14 cellular contexts compared by ENCODE assay signal in the genomic region with DNA sequence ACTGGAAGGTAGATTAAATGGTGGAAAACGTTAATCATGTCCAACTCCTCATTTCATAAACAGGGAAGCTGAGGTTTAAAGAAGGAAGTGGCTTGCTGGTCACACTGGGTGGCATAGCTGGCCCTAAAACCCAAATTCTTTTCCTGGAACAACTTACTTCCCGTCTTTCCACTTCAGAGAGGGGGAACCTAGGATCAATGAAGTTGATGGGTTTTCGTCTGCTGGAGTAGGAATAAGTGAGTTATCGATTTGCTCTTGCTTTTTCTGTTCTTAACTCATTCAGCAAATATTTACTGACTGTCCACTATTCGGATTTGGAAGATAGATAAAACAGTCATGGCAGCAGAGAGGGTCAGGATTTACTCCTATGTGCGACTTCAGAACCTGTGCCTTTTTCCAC. TPM values are rescaled to one million over a fixed set of nuclear protein-coding genes. Genes with fewer than 3 reads are reported as not detected.
DNase-seq lines count a peak whose midpoint lies in the region; ATAC-seq and TF ChIP-seq lines count a peak whose summit lies in the region.
"Had no signal": no experiment of that assay in that cellular context is flagged by ENCODE, and none has a peak within 500 bp of the region (broad histone marks: within the 10 kb centered on the region; RNA-seq: fewer than 3 reads in every experiment).

No MANE protein-coding gene starts in this region.

- no peak for ATAC-seq in body of pancreas
- ATAC-seq in GM21619 (IDR thresholded peaks at IDR 0.05; ENCODE audit: unreplicated experiment) = no peak
- ATAC-seq in HG02623 (IDR thresholded peaks at IDR 0.05; ENCODE audit: unreplicated experiment) = no peak
- ATAC-seq: left cardiac atrium had no signal

- H3K27me3 ChIP-seq in body of pancreas (no peaks in the 10 kb centered on the region), suprapubic skin (no peaks in the 10 kb centered on the region)
- H3K27me3 ChIP-seq: thyroid gland had no signal

- no peak for TF ChIP-seq POLR2A in body of pancreas (IDR thresholded peaks at IDR 0.05)
- no peak for TF ChIP-seq POLR2A in suprapubic skin (IDR thresholded peaks at IDR 0.05)

- H3K27ac ChIP-seq in body of pancreas (peak overlapping the region in 3 of 4 donors; percentile 78 to 94 (median 85)), suprapubic skin (no peak overlapping the region)

- intact Hi-C loops in body of pancreas (cut with DNase I) = no loop called here

- TF ChIP-seq EP300 in suprapubic skin (IDR thresholded peaks at IDR 0.05) = no peak

- H3K36me3 ChIP-seq in body of pancreas (replicated peaks in 1 of 2; ENCODE audit: insufficient read depth in 1 of 2, low read depth in 2 of 2) (no peaks in the 10 kb centered on the region), suprapubic skin (peaks cover 13% of the 10 kb centered on the region)

- 13 to 22% methylated on average over 6 of the region's 6 CpGs for WGBS in body of pancreas, 2 donors
- WGBS in suprapubic skin = 80% methylated on average over 6 of the region's 6 CpGs

- TF ChIP-seq CTCF in body of pancreas (IDR thresholded peaks at IDR 0.05) (no peak), suprapubic skin (IDR thresholded peaks at IDR 0.05) (no peak)

- DNase-seq in NOMO-1 treated with DMSO at 0.1 percent for 48 hours (lab: John Stamatoyannopoulos, UW; ENCODE audit: unreplicated experiment) = peak; percentile 34
- DNase-seq in NOMO-1 treated with dmso at 0.1 percent for 144 hours (lab: John Stamatoyannopoulos, UW; ENCODE audit: unreplicated experiment) = no peak
- DNase-seq in body of pancreas = no peak
- no peak for DNase-seq in suprapubic skin (ENCODE audit: low spot score in 2 of 2)
- DNase-seq: activated CD4-positive, alpha-beta T cell treated with anti-CD3 and anti-CD28 coated beads, Interleukin-2, amount 10 ng/mL, durations not matched to agents 24 days and 14 days; glutamatergic neuron; left cardiac atrium; NCI-H2107; thyroid gland had no signal

- H3K9me3 ChIP-seq in body of pancreas (no peaks in the 10 kb centered on the region), suprapubic skin (no peaks in the 10 kb centered on the region)
- H3K9me3 ChIP-seq: thyroid gland had no signal

- H3K4me3 ChIP-seq in body of pancreas (no peak overlapping the region), suprapubic skin (peak overlapping the region; percentile 82)

- peaks cover 66% of the 10 kb centered on the region for H3K4me1 ChIP-seq in body of pancreas
- H3K4me1 ChIP-seq in suprapubic skin = peaks cover 52% of the 10 kb centered on the region

RNA-seq across cellular contexts. Expression of a gene that starts 1.2 kb away (rescaled TPM):
- total RNA-seq in body of pancreas (10 to 100 TPM; 14.2 to 15.3 TPM), suprapubic skin (10 to 100 TPM; 30.9 to 49.5 (median 38.7) TPM)

RNA-seq across cellular contexts. Expression of a gene that starts 13.6 kb away (rescaled TPM):
- total RNA-seq in body of pancreas = 10 to 100 TPM; 62.0 to 97.6 TPM
- total RNA-seq in suprapubic skin = 100 to 1,000 TPM; 156 to 255 (median 216) TPM

RNA-seq across cellular contexts. Expression of a gene that starts 16.3 kb away (rescaled TPM):
- total RNA-seq in body of pancreas (not detected), suprapubic skin (under 1 TPM in 1 of 4 donors, not detected in 3; 0.32 TPM)
- total RNA-seq: LHCN-M2, smooth muscle cell, thyroid gland had no signal

RNA-seq across cellular contexts. Expression of a gene that starts 46.3 kb away (rescaled TPM):
- total RNA-seq in body of pancreas (10 to 100 TPM; 10.5 to 20.5 TPM), suprapubic skin (10 to 100 TPM; 42.4 to 72.3 (median 49.7) TPM)

RNA-seq across cellular contexts. Expression of a gene that starts 53.7 kb away (rescaled TPM):
- total RNA-seq in body of pancreas (1 to 10 TPM; 4.9 to 5.3 TPM), suprapubic skin (1 to 10 TPM in 1 of 4 donors, under 1 TPM in 2, not detected in 1; 0.25 to 1.5 (median 0.94) TPM)
- total RNA-seq: left cardiac atrium, smooth muscle cell, T-cell had no signal
